In the genomic region with DNA sequence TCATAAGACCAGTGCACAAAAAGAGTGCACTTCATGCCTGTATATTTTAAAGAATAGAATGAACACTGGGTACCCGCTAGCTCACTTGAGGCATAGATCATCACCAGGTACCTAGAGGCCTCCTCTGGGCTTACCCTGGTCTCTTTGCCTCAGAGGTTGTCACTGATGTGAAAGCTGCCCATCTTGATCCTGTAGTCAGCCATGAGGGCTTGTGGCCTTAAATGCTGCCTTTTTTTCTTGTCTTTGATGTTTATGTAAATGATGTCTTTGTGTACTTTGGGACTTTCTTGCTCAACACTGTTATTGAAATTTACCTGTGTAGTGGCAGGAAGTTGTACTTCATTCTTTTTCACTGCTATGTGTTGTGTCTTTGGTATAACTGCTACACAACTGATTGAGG, we compare ENCODE assay signal across 1 cellular context.
TF ChIP-seq lines count a peak whose summit lies in the region.

No MANE protein-coding gene starts in this region.

TF ChIP-seq in HepG2, 621 proteins besides CTCF, POLR2A, EP300 and RAD21 (continues in another document):
- TF ChIP-seq MAF1 (CRISPR knock-in tag; IDR thresholded peaks at IDR 0.05; ENCODE audit: borderline replicate concordance) = no peak
- TF ChIP-seq ZFP1 (CRISPR knock-in tag; IDR thresholded peaks at IDR 0.05) = no peak
- TF ChIP-seq FOXO1 (CRISPR knock-in tag; IDR thresholded peaks at IDR 0.05) = peak; percentile 35; the same call in 1 of the 2 replicates
- no peak for TF ChIP-seq CHCHD3 (CRISPR knock-in tag; IDR thresholded peaks at IDR 0.05)
- TF ChIP-seq ZNF292 (CRISPR knock-in tag; IDR thresholded peaks at IDR 0.05; ENCODE audit: borderline replicate concordance, low read depth) = no peak
- TF ChIP-seq ZNF337 (CRISPR knock-in tag; IDR thresholded peaks at IDR 0.05; ENCODE audit: borderline replicate concordance, low read depth) = no peak
- TF ChIP-seq, protein P1, sequence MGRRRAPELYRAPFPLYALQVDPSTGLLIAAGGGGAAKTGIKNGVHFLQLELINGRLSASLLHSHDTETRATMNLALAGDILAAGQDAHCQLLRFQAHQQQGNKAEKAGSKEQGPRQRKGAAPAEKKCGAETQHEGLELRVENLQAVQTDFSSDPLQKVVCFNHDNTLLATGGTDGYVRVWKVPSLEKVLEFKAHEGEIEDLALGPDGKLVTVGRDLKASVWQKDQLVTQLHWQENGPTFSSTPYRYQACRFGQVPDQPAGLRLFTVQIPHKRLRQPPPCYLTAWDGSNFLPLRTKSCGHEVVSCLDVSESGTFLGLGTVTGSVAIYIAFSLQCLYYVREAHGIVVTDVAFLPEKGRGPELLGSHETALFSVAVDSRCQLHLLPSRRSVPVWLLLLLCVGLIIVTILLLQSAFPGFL (CRISPR knock-in tag; IDR thresholded peaks at IDR 0.05) = no peak
- no peak for TF ChIP-seq ARNT2 (CRISPR knock-in tag; IDR thresholded peaks at IDR 0.05; ENCODE audit: low read depth)
- no peak for TF ChIP-seq ZNF572 (CRISPR knock-in tag; IDR thresholded peaks at IDR 0.05)
- no peak for TF ChIP-seq GABPA (IDR thresholded peaks at IDR 0.05; ENCODE audit: low read depth, low read length)
- peak; percentile 32; the same call in 1 of the 2 replicates for TF ChIP-seq GABPA (CRISPR knock-in tag; IDR thresholded peaks at IDR 0.05; ENCODE audit: low read depth)
- no peak for TF ChIP-seq PTBP1 (IDR thresholded peaks at IDR 0.05; ENCODE audit: low read depth, low read length, poor library complexity, severe bottlenecking)
- TF ChIP-seq, protein P2, sequence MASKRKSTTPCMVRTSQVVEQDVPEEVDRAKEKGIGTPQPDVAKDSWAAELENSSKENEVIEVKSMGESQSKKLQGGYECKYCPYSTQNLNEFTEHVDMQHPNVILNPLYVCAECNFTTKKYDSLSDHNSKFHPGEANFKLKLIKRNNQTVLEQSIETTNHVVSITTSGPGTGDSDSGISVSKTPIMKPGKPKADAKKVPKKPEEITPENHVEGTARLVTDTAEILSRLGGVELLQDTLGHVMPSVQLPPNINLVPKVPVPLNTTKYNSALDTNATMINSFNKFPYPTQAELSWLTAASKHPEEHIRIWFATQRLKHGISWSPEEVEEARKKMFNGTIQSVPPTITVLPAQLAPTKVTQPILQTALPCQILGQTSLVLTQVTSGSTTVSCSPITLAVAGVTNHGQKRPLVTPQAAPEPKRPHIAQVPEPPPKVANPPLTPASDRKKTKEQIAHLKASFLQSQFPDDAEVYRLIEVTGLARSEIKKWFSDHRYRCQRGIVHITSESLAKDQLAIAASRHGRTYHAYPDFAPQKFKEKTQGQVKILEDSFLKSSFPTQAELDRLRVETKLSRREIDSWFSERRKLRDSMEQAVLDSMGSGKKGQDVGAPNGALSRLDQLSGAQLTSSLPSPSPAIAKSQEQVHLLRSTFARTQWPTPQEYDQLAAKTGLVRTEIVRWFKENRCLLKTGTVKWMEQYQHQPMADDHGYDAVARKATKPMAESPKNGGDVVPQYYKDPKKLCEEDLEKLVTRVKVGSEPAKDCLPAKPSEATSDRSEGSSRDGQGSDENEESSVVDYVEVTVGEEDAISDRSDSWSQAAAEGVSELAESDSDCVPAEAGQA (IDR thresholded peaks at IDR 0.05; ENCODE audit: low read depth) = no peak
- TF ChIP-seq, protein P2 (CRISPR knock-in tag; IDR thresholded peaks at IDR 0.05; ENCODE audit: borderline replicate concordance) = no peak
- no peak for TF ChIP-seq GPN1 (CRISPR knock-in tag; IDR thresholded peaks at IDR 0.05; ENCODE audit: borderline replicate concordance)
- TF ChIP-seq, protein P3, sequence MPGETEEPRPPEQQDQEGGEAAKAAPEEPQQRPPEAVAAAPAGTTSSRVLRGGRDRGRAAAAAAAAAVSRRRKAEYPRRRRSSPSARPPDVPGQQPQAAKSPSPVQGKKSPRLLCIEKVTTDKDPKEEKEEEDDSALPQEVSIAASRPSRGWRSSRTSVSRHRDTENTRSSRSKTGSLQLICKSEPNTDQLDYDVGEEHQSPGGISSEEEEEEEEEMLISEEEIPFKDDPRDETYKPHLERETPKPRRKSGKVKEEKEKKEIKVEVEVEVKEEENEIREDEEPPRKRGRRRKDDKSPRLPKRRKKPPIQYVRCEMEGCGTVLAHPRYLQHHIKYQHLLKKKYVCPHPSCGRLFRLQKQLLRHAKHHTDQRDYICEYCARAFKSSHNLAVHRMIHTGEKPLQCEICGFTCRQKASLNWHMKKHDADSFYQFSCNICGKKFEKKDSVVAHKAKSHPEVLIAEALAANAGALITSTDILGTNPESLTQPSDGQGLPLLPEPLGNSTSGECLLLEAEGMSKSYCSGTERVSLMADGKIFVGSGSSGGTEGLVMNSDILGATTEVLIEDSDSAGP (CRISPR knock-in tag; IDR thresholded peaks at IDR 0.05; ENCODE audit: borderline replicate concordance) = no peak
- no peak for TF ChIP-seq ZNF282 (IDR thresholded peaks at IDR 0.05; ENCODE audit: partially characterized antibody)
- no peak for TF ChIP-seq RFX5 (IDR thresholded peaks at IDR 0.05; ENCODE audit: low read depth, low read length)
- TF ChIP-seq ZNF83 (CRISPR knock-in tag; IDR thresholded peaks at IDR 0.05; ENCODE audit: borderline replicate concordance) = no peak
- no peak for TF ChIP-seq KDM1A (CRISPR knock-in tag; IDR thresholded peaks at IDR 0.05)
- TF ChIP-seq MBD4 (IDR thresholded peaks at IDR 0.05; ENCODE audit: borderline replicate concordance, low read length) = no peak
- TF ChIP-seq NR2F6 (IDR thresholded peaks at IDR 0.05) = peak; percentile 65; the same call in 1 of the 2 replicates
- peak; percentile 68 for TF ChIP-seq NR2F6 (CRISPR knock-in tag; IDR thresholded peaks at IDR 0.05)
- TF ChIP-seq RXRB (CRISPR knock-in tag; IDR thresholded peaks at IDR 0.05; ENCODE audit: borderline replicate concordance) = peak; percentile 87
- TF ChIP-seq FOXK1 (CRISPR knock-in tag; IDR thresholded peaks at IDR 0.05; ENCODE audit: borderline replicate concordance, low read depth) = peak; percentile 79; the same call in 1 of the 2 replicates
- TF ChIP-seq FOXA3 (CRISPR knock-in tag; IDR thresholded peaks at IDR 0.05) = peak; percentile 96
- 0 out of 2 replicates have a peak, but pooled peaks have one; percentile 22 for TF ChIP-seq PPARG (CRISPR knock-in tag; conservative IDR thresholded peaks at IDR 0.05)
- TF ChIP-seq BCL6 (CRISPR knock-in tag; IDR thresholded peaks at IDR 0.05) = peak; percentile 44; the same call in 1 of the 2 replicates
- peak; percentile 68; the same call in 1 of the 2 replicates for TF ChIP-seq HDAC2 (CRISPR knock-in tag; IDR thresholded peaks at IDR 0.05)
- TF ChIP-seq, protein P4, sequence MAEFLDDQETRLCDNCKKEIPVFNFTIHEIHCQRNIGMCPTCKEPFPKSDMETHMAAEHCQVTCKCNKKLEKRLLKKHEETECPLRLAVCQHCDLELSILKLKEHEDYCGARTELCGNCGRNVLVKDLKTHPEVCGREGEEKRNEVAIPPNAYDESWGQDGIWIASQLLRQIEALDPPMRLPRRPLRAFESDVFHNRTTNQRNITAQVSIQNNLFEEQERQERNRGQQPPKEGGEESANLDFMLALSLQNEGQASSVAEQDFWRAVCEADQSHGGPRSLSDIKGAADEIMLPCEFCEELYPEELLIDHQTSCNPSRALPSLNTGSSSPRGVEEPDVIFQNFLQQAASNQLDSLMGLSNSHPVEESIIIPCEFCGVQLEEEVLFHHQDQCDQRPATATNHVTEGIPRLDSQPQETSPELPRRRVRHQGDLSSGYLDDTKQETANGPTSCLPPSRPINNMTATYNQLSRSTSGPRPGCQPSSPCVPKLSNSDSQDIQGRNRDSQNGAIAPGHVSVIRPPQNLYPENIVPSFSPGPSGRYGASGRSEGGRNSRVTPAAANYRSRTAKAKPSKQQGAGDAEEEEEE (CRISPR knock-in tag; IDR thresholded peaks at IDR 0.05; ENCODE audit: borderline replicate concordance) = no peak
- no peak for TF ChIP-seq ZNF598 (CRISPR knock-in tag; IDR thresholded peaks at IDR 0.05; ENCODE audit: borderline replicate concordance)
- TF ChIP-seq RBFOX2 (IDR thresholded peaks at IDR 0.05; ENCODE audit: low read depth, low read length) = no peak
- no peak for TF ChIP-seq FOXP1 (IDR thresholded peaks at IDR 0.05)
- TF ChIP-seq FOXP1 (CRISPR knock-in tag; IDR thresholded peaks at IDR 0.05) = peak; percentile 94
- peak; percentile 51; the same call in 1 of the 2 replicates for TF ChIP-seq ZSCAN9 (CRISPR knock-in tag; IDR thresholded peaks at IDR 0.05; ENCODE audit: borderline replicate concordance)
- TF ChIP-seq NCOR1 (IDR thresholded peaks at IDR 0.05; ENCODE audit: borderline replicate concordance, low read length) = peak; percentile 49; the same call in 1 of the 2 replicates
- no peak for TF ChIP-seq TSC22D2 (CRISPR knock-in tag; IDR thresholded peaks at IDR 0.05; ENCODE audit: borderline replicate concordance)
- no peak for TF ChIP-seq CHD4 (IDR thresholded peaks at IDR 0.05; ENCODE audit: borderline replicate concordance, low read length)
- TF ChIP-seq MIXL1 (CRISPR knock-in tag; IDR thresholded peaks at IDR 0.05) = peak; percentile 56; the same call in 1 of the 2 replicates
- TF ChIP-seq TBX2 (CRISPR knock-in tag; IDR thresholded peaks at IDR 0.05; ENCODE audit: borderline replicate concordance) = peak; percentile 58; the same call in 1 of the 2 replicates
- TF ChIP-seq GATAD2A (CRISPR knock-in tag; IDR thresholded peaks at IDR 0.05) = peak; percentile 87
- no peak for TF ChIP-seq XBP1 (CRISPR knock-in tag; IDR thresholded peaks at IDR 0.05)
- TF ChIP-seq ZNF460 (CRISPR knock-in tag; IDR thresholded peaks at IDR 0.05; ENCODE audit: borderline replicate concordance) = no peak
- TF ChIP-seq, protein P5, sequence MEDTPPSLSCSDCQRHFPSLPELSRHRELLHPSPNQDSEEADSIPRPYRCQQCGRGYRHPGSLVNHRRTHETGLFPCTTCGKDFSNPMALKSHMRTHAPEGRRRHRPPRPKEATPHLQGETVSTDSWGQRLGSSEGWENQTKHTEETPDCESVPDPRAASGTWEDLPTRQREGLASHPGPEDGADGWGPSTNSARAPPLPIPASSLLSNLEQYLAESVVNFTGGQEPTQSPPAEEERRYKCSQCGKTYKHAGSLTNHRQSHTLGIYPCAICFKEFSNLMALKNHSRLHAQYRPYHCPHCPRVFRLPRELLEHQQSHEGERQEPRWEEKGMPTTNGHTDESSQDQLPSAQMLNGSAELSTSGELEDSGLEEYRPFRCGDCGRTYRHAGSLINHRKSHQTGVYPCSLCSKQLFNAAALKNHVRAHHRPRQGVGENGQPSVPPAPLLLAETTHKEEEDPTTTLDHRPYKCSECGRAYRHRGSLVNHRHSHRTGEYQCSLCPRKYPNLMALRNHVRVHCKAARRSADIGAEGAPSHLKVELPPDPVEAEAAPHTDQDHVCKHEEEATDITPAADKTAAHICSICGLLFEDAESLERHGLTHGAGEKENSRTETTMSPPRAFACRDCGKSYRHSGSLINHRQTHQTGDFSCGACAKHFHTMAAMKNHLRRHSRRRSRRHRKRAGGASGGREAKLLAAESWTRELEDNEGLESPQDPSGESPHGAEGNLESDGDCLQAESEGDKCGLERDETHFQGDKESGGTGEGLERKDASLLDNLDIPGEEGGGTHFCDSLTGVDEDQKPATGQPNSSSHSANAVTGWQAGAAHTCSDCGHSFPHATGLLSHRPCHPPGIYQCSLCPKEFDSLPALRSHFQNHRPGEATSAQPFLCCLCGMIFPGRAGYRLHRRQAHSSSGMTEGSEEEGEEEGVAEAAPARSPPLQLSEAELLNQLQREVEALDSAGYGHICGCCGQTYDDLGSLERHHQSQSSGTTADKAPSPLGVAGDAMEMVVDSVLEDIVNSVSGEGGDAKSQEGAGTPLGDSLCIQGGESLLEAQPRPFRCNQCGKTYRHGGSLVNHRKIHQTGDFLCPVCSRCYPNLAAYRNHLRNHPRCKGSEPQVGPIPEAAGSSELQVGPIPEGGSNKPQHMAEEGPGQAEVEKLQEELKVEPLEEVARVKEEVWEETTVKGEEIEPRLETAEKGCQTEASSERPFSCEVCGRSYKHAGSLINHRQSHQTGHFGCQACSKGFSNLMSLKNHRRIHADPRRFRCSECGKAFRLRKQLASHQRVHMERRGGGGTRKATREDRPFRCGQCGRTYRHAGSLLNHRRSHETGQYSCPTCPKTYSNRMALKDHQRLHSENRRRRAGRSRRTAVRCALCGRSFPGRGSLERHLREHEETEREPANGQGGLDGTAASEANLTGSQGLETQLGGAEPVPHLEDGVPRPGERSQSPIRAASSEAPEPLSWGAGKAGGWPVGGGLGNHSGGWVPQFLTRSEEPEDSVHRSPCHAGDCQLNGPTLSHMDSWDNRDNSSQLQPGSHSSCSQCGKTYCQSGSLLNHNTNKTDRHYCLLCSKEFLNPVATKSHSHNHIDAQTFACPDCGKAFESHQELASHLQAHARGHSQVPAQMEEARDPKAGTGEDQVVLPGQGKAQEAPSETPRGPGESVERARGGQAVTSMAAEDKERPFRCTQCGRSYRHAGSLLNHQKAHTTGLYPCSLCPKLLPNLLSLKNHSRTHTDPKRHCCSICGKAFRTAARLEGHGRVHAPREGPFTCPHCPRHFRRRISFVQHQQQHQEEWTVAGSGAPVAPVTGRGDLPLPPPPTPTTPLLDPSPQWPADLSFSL (CRISPR knock-in tag; IDR thresholded peaks at IDR 0.05) = peak; percentile 96
- no peak for TF ChIP-seq NFKB2 (CRISPR knock-in tag; IDR thresholded peaks at IDR 0.05; ENCODE audit: borderline replicate concordance)
- TF ChIP-seq FOXK2 (IDR thresholded peaks at IDR 0.05) = peak; percentile 53; the same call in 1 of the 2 replicates
- TF ChIP-seq CEBPG (CRISPR knock-in tag; IDR thresholded peaks at IDR 0.05) = peak; percentile 91
- TF ChIP-seq HNRNPK (IDR thresholded peaks at IDR 0.05; ENCODE audit: low read depth, low read length, poor library complexity, severe bottlenecking) = no peak
- no peak for TF ChIP-seq ZNF678 (CRISPR knock-in tag; IDR thresholded peaks at IDR 0.05)
- TF ChIP-seq, protein P6, sequence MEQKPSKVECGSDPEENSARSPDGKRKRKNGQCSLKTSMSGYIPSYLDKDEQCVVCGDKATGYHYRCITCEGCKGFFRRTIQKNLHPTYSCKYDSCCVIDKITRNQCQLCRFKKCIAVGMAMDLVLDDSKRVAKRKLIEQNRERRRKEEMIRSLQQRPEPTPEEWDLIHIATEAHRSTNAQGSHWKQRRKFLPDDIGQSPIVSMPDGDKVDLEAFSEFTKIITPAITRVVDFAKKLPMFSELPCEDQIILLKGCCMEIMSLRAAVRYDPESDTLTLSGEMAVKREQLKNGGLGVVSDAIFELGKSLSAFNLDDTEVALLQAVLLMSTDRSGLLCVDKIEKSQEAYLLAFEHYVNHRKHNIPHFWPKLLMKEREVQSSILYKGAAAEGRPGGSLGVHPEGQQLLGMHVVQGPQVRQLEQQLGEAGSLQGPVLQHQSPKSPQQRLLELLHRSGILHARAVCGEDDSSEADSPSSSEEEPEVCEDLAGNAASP (CRISPR knock-in tag; IDR thresholded peaks at IDR 0.05; ENCODE audit: borderline replicate concordance) = peak; percentile 85; the same call in 1 of the 2 replicates
